In the genomic region with DNA sequence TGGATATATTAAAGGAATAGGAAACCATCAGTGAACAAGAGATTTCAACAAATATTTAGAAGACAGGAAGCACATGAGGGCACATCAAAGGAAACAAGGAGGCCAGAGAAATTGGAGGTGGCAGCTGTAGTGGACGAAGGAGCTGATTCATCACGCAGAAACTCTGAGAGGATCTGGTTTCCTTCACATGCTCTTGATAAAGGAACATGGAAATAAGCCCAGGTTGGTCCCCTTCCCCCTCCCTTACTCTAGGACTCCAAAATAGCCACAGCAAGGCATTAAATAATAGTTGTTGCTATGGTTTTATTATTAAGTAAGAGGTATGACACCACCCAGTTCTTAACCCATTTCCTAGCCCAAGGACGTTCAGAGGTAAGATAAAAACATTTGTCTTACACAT, we compare ENCODE assay signal across 20 cellular contexts. TPM values are rescaled to one million over a fixed set of nuclear protein-coding genes. Genes with fewer than 3 reads are reported as not detected.
DNase-seq lines count a peak whose midpoint lies in the region; ATAC-seq and TF ChIP-seq lines count a peak whose summit lies in the region.
"Had no signal": no experiment of that assay in that cellular context is flagged by ENCODE, and none has a peak within 500 bp of the region (broad histone marks: within the 10 kb centered on the region; RNA-seq: fewer than 3 reads in every experiment).

No MANE protein-coding gene starts in this region.

- H3K36me3 ChIP-seq in mesodermal cell (ENCODE audit: control insufficient read depth, insufficient read depth, low read length), result no peaks in the 10 kb centered on the region
- H3K36me3 ChIP-seq in mucosa of descending colon (ENCODE audit: low read depth), result no peaks in the 10 kb centered on the region

- no peak for TF ChIP-seq CTCF in choroid plexus epithelial cell (conservative IDR thresholded peaks at IDR 0.05; ENCODE audit: low read depth, low read length)
- no peak for TF ChIP-seq CTCF in activated CD8-positive, alpha-beta T cell treated with anti-CD3 and anti-CD28 coated beads for 36 hours (IDR thresholded peaks at IDR 0.05)
- no peak for TF ChIP-seq CTCF in mucosa of descending colon (IDR thresholded peaks at IDR 0.05)

- no peak overlapping the region for H3K4me3 ChIP-seq in choroid plexus epithelial cell (ENCODE audit: low read depth, low read length)
- no peak overlapping the region for H3K4me3 ChIP-seq in mesodermal cell (ENCODE audit: extremely low read depth, insufficient read depth, low read length, poor library complexity, severe bottlenecking)
- H3K4me3 ChIP-seq in mucosa of descending colon, result no peak overlapping the region

- no peaks in the 10 kb centered on the region for H3K9me3 ChIP-seq in mesodermal cell (ENCODE audit: control insufficient read depth, low read length)
- H3K9me3 ChIP-seq in mucosa of descending colon, result no peaks in the 10 kb centered on the region

- H3K9me3 Mint-ChIP-seq in activated CD8-positive, alpha-beta T cell treated with anti-CD3 and anti-CD28 coated beads for 36 hours, result no peaks in the 10 kb centered on the region
- H3K9me3 Mint-ChIP-seq: activated B cell treated with CpG ODN at 0.5 μM for 24 hours; activated T-helper 1 cell treated with anti-CD3 and anti-CD28 coated beads, Interleukin-12 subunit alpha, Interleukin-12 subunit beta, Interleukin-2, Interleukin-4 antibody, amounts not matched to agents 30 ng/mL and 10 ng/mL and 1 ng/mL, durations not matched to agents 14 hours and 24 hours and 36 hours had no signal

- WGBS in mesodermal cell (ENCODE audit: insufficient coverage in 2 of 2), 2 experiments, result 53 to 60% methylated on average over 1 to 2 of the region's 3 CpGs

- peaks cover 16% of the 10 kb centered on the region for H3K27me3 Mint-ChIP-seq in activated CD8-positive, alpha-beta T cell treated with anti-CD3 and anti-CD28 coated beads for 36 hours
- H3K27me3 Mint-ChIP-seq: activated B cell treated with CpG ODN at 0.5 μM for 24 hours had no signal

- H3K36me3 Mint-ChIP-seq in activated CD8-positive, alpha-beta T cell treated with anti-CD3 and anti-CD28 coated beads for 36 hours (ENCODE audit: low read depth), result no peaks in the 10 kb centered on the region
- H3K36me3 Mint-ChIP-seq: activated naive CD8-positive, alpha-beta T cell had no signal

- H3K4me1 ChIP-seq in mesodermal cell (ENCODE audit: control insufficient read depth, insufficient read depth, low read length, poor library complexity, severe bottlenecking), result peaks cover 17% of the 10 kb centered on the region
- H3K4me1 ChIP-seq in mucosa of descending colon (ENCODE audit: low read depth), result no peaks in the 10 kb centered on the region

- no peaks in the 10 kb centered on the region for H3K4me1 Mint-ChIP-seq in activated CD8-positive, alpha-beta T cell treated with anti-CD3 and anti-CD28 coated beads for 36 hours (ENCODE audit: low read depth)
- H3K4me1 Mint-ChIP-seq: activated B cell treated with CpG ODN at 0.5 μM for 24 hours, T-helper 17 cell had no signal

- H3K4me3 Mint-ChIP-seq in activated CD8-positive, alpha-beta T cell treated with anti-CD3 and anti-CD28 coated beads for 36 hours, result no peak overlapping the region
- H3K4me3 Mint-ChIP-seq: activated B cell treated with CpG ODN at 0.5 μM for 24 hours; activated naive CD8-positive, alpha-beta T cell; activated T-helper 1 cell treated with anti-CD3 and anti-CD28 coated beads, Interleukin-12 subunit alpha, Interleukin-12 subunit beta, Interleukin-2, Interleukin-4 antibody, amounts not matched to agents 30 ng/mL and 10 ng/mL and 1 ng/mL, durations not matched to agents 14 hours and 24 hours and 36 hours; T-helper 17 cell had no signal

- CTCF ChIA-PET in activated CD8-positive, alpha-beta T cell treated with anti-CD3 and anti-CD28 coated beads for 36 hours (lab: Charles Lee), result no interaction called here

- POLR2A ChIA-PET in activated CD8-positive, alpha-beta T cell treated with anti-CD3 and anti-CD28 coated beads for 36 hours (lab: Charles Lee), result interaction anchor here (0.6 kb wide), 1 partner anchor 8 kb away, joined by 4 read pairs; no protein-coding TSS in a partner anchor

- intact Hi-C loops in activated CD8-positive, alpha-beta T cell treated with anti-CD3 and anti-CD28 coated beads for 36 hours (cut with micrococcal nuclease), result no loop called here
- intact Hi-C loops in mucosa of descending colon (cut with DNase I, micrococcal nuclease), result no loop called here

- DNase-seq in DMS 273 (lab: John Stamatoyannopoulos, UW; ENCODE audit: unreplicated experiment) (peak; percentile 1), HT1080 (ENCODE audit: low read depth) (peak; percentile 69), choroid plexus epithelial cell (ENCODE audit: low read depth) (peak; percentile 44), left lobe of liver (ENCODE audit: low spot score) (no peak), mucosa of descending colon (no peak)
- DNase-seq in activated CD8-positive, alpha-beta T cell treated with anti-CD3 and anti-CD28 coated beads for 36 hours, result no peak
- DNase-seq: activated B cell treated with CpG ODN at 0.5 μM for 24 hours; activated CD8-positive, alpha-beta memory T cell treated with anti-CD3 and anti-CD28 coated beads for 24 hours; NCI-H2081 treated with DMSO at 0.1 percent for 48 hours; NCI-H510A treated with DMSO at 0.1 percent for 48 hours; stimulated activated CD4-positive, alpha-beta T cell treated with anti-CD3 and anti-CD28 coated beads, Interleukin-4, amount 100 ng/mL, for 1 hour; T-helper 17 cell had no signal

- H3K27ac ChIP-seq in mesodermal cell (ENCODE audit: low read depth, low read length, severe bottlenecking), result peak overlapping the region; percentile 59

- H3K27ac Mint-ChIP-seq in activated CD8-positive, alpha-beta T cell treated with anti-CD3 and anti-CD28 coated beads for 36 hours, result no peak overlapping the region
- H3K27ac Mint-ChIP-seq: activated B cell treated with CpG ODN at 0.5 μM for 24 hours; activated naive CD8-positive, alpha-beta T cell; activated T-helper 1 cell treated with anti-CD3 and anti-CD28 coated beads, Interleukin-12 subunit alpha, Interleukin-12 subunit beta, Interleukin-2, Interleukin-4 antibody, amounts not matched to agents 30 ng/mL and 10 ng/mL and 1 ng/mL, durations not matched to agents 14 hours and 24 hours and 36 hours; T-helper 17 cell had no signal

- no peak for ATAC-seq in GM21576 (IDR thresholded peaks at IDR 0.05; ENCODE audit: unreplicated experiment)
- no peak for ATAC-seq in left lobe of liver
- no peak for ATAC-seq in activated CD8-positive, alpha-beta T cell treated with anti-CD3 and anti-CD28 coated beads for 36 hours
- ATAC-seq in mucosa of descending colon, result no peak
- ATAC-seq: esophagus mucosa, T-helper 17 cell had no signal

RNA-seq across cellular contexts. Expression of gene IZUMO1R, which starts 11.3 kb away (rescaled TPM):
- 0.11 TPM in 1 of 2 replicates, not detected in the other for total RNA-seq in HT1080 (2014; rRNA removed; shearing (Covaris generic))
- 0.27 and 0.31 TPM in 2 replicates for polyA plus RNA-seq in HT1080 (2015; cell fraction: cytosol; rRNA removed)
- not detected in 2 replicates for polyA plus RNA-seq in HT1080 (2015; cell fraction: nucleus; rRNA removed)
- not detected for polyA plus RNA-seq in mesodermal cell (2013, experiment 1 of 2)
- not detected for polyA plus RNA-seq in mesodermal cell (2013, experiment 2 of 2)
- not detected for total RNA-seq in left lobe of liver
- total RNA-seq in activated CD8-positive, alpha-beta T cell treated with anti-CD3 and anti-CD28 coated beads for 36 hours, result not detected
- total RNA-seq in mucosa of descending colon, result not detected
- total RNA-seq: activated B cell treated with CpG ODN at 0.5 μM for 24 hours; activated T-helper 1 cell treated with anti-CD3 and anti-CD28 coated beads, Interleukin-12 subunit alpha, Interleukin-12 subunit beta, Interleukin-2, Interleukin-4 antibody, amounts not matched to agents 30 ng/mL and 10 ng/mL and 1 ng/mL, durations not matched to agents 14 hours and 24 hours and 36 hours; esophagus mucosa; osteocyte; skeletal muscle tissue; T-helper 17 cell; urinary bladder had no signal
- polyA plus RNA-seq: urinary bladder had no signal

Comparison
In these comparisons a context has a peak if more than half of its experiments do, and no peak if none do; other contexts are left out.
1. DNase-seq: peak in DMS 273 (single experiment), HT1080 (single experiment) and choroid plexus epithelial cell (single experiment); none in left lobe of liver (single experiment), activated CD8-positive, alpha-beta T cell treated with anti-CD3 and anti-CD28 coated beads for 36 hours (single experiment) and mucosa of descending colon (0 of 3).